ENCODE assay signal across 8 cellular contexts in the genomic region with DNA sequence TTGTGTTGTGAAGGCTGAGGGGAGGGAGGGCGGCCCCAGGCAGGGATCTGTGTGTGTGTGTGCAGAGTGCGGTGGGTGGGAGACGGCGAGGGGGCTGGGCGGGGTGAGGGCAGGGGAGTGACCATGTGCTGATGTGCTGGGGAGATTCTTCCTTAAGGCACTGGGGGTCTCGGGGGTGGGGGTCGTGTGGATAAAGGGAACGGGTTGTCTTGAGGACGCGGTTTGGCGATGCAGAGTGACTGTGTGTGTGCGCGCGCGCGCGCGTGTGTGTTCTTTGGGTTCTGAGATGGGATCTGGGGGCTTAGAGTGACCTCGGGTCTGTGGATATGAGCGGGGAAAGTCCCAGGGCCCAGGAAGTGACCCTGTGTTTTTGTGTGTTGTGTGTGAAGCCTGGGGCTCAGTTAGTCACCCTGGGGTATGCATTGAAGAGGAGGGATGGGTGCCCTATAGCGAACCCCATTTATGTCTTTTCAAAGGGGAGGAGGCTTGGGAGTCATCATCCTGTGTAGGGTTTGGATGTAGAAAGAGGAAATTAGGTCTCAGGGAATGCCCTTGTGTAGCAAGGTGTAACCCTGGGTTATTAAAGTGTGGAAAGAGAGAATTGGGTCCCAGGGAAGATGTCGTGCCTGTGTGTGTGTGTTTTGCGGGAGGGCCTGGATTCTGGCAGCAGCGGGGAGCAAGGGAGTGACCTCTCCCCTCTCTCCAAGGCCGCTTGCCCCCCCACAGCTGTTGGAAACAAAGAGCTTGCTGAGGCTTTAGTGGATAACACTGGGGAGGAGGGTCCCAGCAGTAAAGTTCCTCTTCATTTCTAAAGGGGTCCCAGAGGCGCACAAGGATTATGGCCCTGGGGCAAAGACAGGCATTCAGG. TPM values are rescaled to one million over a fixed set of nuclear protein-coding genes. Genes with fewer than 3 reads are reported as not detected.
DNase-seq lines count a peak whose midpoint lies in the region; ATAC-seq and TF ChIP-seq lines count a peak whose summit lies in the region.

No MANE protein-coding gene starts in this region.

- TF ChIP-seq POLR2A in GM18505 (IDR thresholded peaks at IDR 0.05; ENCODE audit: borderline replicate concordance, extremely low read depth, insufficient read depth, insufficient read length) = no peak

- H3K27ac ChIP-seq in ACC112 (ENCODE audit: low read depth, low read length) (no peak overlapping the region), caudate nucleus (ENCODE audit: low read depth, low read length) (peak overlapping the region; percentile 72), Karpas-422 (ENCODE audit: low read length) (no peak overlapping the region)

- no peaks in the 10 kb centered on the region for H4K20me1 ChIP-seq in Karpas-422 (ENCODE audit: insufficient read depth, low read depth, low read length)

- H3K9me2 ChIP-seq in Karpas-422 (replicated peaks; ENCODE audit: insufficient read depth, low read length) = no peaks in the 10 kb centered on the region

- no peak for TF ChIP-seq CTCF in mucosa of descending colon (IDR thresholded peaks at IDR 0.05)

- no peaks in the 10 kb centered on the region for H3K27me3 ChIP-seq in ACC112 (ENCODE audit: insufficient read depth, low read length)
- H3K27me3 ChIP-seq in Karpas-422 (ENCODE audit: low read length) = no peaks in the 10 kb centered on the region

- intact Hi-C loops in mucosa of descending colon (cut with DNase I, micrococcal nuclease) = no loop called here

- peak; percentile 29 for DNase-seq in HuH-7.5 (ENCODE audit: low spot score)
- peak in 27 of 61 donors; percentile 9 to 66 (median 39) for DNase-seq in caudate nucleus (lab: John Stamatoyannopoulos, UW)
- DNase-seq in mucosa of descending colon = peak in 1 of 3 donors; percentile 3
- DNase-seq in Karpas-422 = no peak
- DNase-seq in kidney glomerular epithelial cell (lab: John Stamatoyannopoulos, UW) = no peak
- DNase-seq in AG08396 (ENCODE audit: low spot score) = no peak

- H3K36me3 ChIP-seq in ACC112 (ENCODE audit: insufficient read depth, low read length) = no peaks in the 10 kb centered on the region
- no peaks in the 10 kb centered on the region for H3K36me3 ChIP-seq in mucosa of descending colon (ENCODE audit: low read depth)
- H3K36me3 ChIP-seq in Karpas-422 (ENCODE audit: insufficient read depth, low read length) = no peaks in the 10 kb centered on the region

- H3K79me2 ChIP-seq in ACC112 (ENCODE audit: control insufficient read depth, insufficient read depth, low read length, unreplicated experiment) (no peaks in the 10 kb centered on the region), Karpas-422 (ENCODE audit: low read length) (no peaks in the 10 kb centered on the region)

- H3K4me1 ChIP-seq in ACC112 (ENCODE audit: control insufficient read depth, insufficient read depth, low read length, unreplicated experiment) (no peaks in the 10 kb centered on the region), mucosa of descending colon (ENCODE audit: low read depth) (peaks cover 6% of the 10 kb centered on the region), Karpas-422 (ENCODE audit: low read length) (no peaks in the 10 kb centered on the region)

- H2AFZ ChIP-seq in ACC112 (ENCODE audit: low read length, unreplicated experiment) = peak overlapping the region; percentile 77
- H2AFZ ChIP-seq in Karpas-422 (ENCODE audit: low read length) = no peak overlapping the region

- H3K4me3 ChIP-seq in ACC112 (ENCODE audit: low read depth, low read length) = peak overlapping the region; percentile 87
- H3K4me3 ChIP-seq in mucosa of descending colon = no peak overlapping the region
- no peak overlapping the region for H3K4me3 ChIP-seq in Karpas-422 (ENCODE audit: low read length)

- peak; percentile 21 for ATAC-seq in mucosa of descending colon
- ATAC-seq in GM18505 (IDR thresholded peaks at IDR 0.05; ENCODE audit: unreplicated experiment) = no peak

- H3K9me3 ChIP-seq in mucosa of descending colon (no peaks in the 10 kb centered on the region), Karpas-422 (ENCODE audit: low read length) (no peaks in the 10 kb centered on the region)

- H3K9ac ChIP-seq in Karpas-422 (ENCODE audit: low read length) = no peak overlapping the region

- H3K4me2 ChIP-seq in Karpas-422 (ENCODE audit: low read depth, low read length, poor library complexity, severe bottlenecking) = no peak overlapping the region

RNA-seq across cellular contexts. Expression of gene TMEFF1, which starts 1.4 kb away (rescaled TPM):
- total RNA-seq in mucosa of descending colon = under 1 TPM in 2 of 3 donors, not detected in 1; 0.38 to 0.98 TPM
- not detected in 2 replicates for total RNA-seq in Karpas-422 (2014; rRNA removed; shearing (Covaris generic); ENCODE audit: low replicate concordance)

RNA-seq across cellular contexts. Expression of gene MSANTD3, which starts 47.4 kb away (rescaled TPM):
- total RNA-seq in mucosa of descending colon = 10 to 100 TPM in 2 of 3 donors, 1 to 10 TPM in 1; 6.2 to 18.1 (median 10.5) TPM
- total RNA-seq in Karpas-422 (2014; rRNA removed; shearing (Covaris generic); ENCODE audit: low replicate concordance) = 36.4 and 41.3 TPM in 2 replicates
